In the genomic region with DNA sequence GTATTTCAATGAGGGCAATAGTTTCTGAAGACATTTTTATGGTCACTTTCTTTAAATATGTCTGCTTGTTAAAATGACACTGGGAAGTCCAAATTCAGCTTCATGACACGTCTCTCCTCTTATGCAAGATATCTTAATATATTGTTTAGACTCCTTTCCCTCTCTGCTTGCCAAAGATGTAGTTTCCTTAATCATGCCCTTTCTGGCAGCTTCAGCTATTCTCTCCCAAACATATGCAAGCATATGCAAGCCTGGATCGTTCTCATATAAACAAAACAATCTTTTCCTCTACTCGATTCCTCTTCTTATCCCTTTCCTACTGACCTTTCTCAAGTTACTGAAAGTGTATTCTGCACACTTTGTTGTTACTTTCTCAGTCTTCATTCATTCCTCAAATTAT, we compare ENCODE assay signal across 22 cellular contexts.
DNase-seq lines count a peak whose midpoint lies in the region; ATAC-seq, FAIRE-seq and TF ChIP-seq lines count a peak whose summit lies in the region.
"Had no signal": no experiment of that assay in that cellular context is flagged by ENCODE, and none has a peak within 500 bp of the region (broad histone marks: within the 10 kb centered on the region; RNA-seq: fewer than 3 reads in every experiment).

No MANE protein-coding gene starts in this region.

- H3K4me3 Mint-ChIP-seq in MCF 10A (ENCODE audit: unreplicated experiment) (no peak overlapping the region), astrocyte (ENCODE audit: unreplicated experiment) (no peak overlapping the region)
- no peak overlapping the region for H3K4me3 Mint-ChIP-seq in activated CD4-positive, alpha-beta memory T cell treated with anti-CD3 and anti-CD28 coated beads, Interleukin-2, amount 10 ng/mL, durations not matched to agents 7 days and 5 days
- H3K4me3 Mint-ChIP-seq: activated CD8-positive, alpha-beta T cell treated with anti-CD3 and anti-CD28 coated beads, Interleukin-2, amount 10 ng/mL, durations not matched to agents 7 days and 5 days; activated naive CD8-positive, alpha-beta T cell treated with anti-CD3 and anti-CD28 coated beads, Interleukin-2, amount 50 U/mL, for 24 hours; CD4-positive, alpha-beta T cell; H9; natural killer cell treated with Interleukin-12 subunit alpha and Interleukin-12 subunit beta and Interleukin-15 and Interleukin-18, amount 100 ng/mL, for 72 hours had no signal

- H3K79me2 ChIP-seq in astrocyte (ENCODE audit: insufficient read depth, low read length) = no peaks in the 10 kb centered on the region

- BruUV-seq in MCF 10A (replicated peaks; lab: Mats Ljungman, UMichigan) = TSS peak; percentile 27

- ATAC-seq in GM18498 (IDR thresholded peaks at IDR 0.05; ENCODE audit: unreplicated experiment) = no peak
- ATAC-seq: activated CD8-positive, alpha-beta T cell treated with anti-CD3 and anti-CD28 coated beads, Interleukin-2, amount 10 ng/mL, durations not matched to agents 7 days and 5 days; activated naive CD8-positive, alpha-beta T cell treated with anti-CD3 and anti-CD28 coated beads, Interleukin-2, amount 50 U/mL, for 24 hours; natural killer cell treated with Interleukin-12 subunit alpha and Interleukin-12 subunit beta and Interleukin-15 and Interleukin-18, amount 100 ng/mL, for 72 hours had no signal

- no peak overlapping the region for H3K27ac Mint-ChIP-seq in MCF 10A (ENCODE audit: low read depth, unreplicated experiment)
- no peak overlapping the region for H3K27ac Mint-ChIP-seq in astrocyte (ENCODE audit: unreplicated experiment)
- H3K27ac Mint-ChIP-seq in activated CD4-positive, alpha-beta memory T cell treated with anti-CD3 and anti-CD28 coated beads, Interleukin-2, amount 10 ng/mL, durations not matched to agents 7 days and 5 days = no peak overlapping the region
- H3K27ac Mint-ChIP-seq: activated CD8-positive, alpha-beta T cell treated with anti-CD3 and anti-CD28 coated beads, Interleukin-2, amount 10 ng/mL, durations not matched to agents 7 days and 5 days; activated naive CD8-positive, alpha-beta T cell treated with anti-CD3 and anti-CD28 coated beads, Interleukin-2, amount 50 U/mL, for 24 hours; CD4-positive, alpha-beta T cell; H9; natural killer cell treated with Interleukin-12 subunit alpha and Interleukin-12 subunit beta and Interleukin-15 and Interleukin-18, amount 100 ng/mL, for 72 hours had no signal

- H3K4me3 ChIP-seq in breast epithelium (no peak overlapping the region), astrocyte (ENCODE audit: insufficient read depth, low read depth, low read length) (peak overlapping the region; percentile 4), fibroblast of pulmonary artery (replicated peaks; ENCODE audit: low read depth, low read length) (no peak overlapping the region)

- H3K27ac ChIP-seq in breast epithelium (no peak overlapping the region), astrocyte (ENCODE audit: low read depth, low read length) (peak overlapping the region; percentile 85)
- H3K27ac ChIP-seq: 22Rv1 had no signal

- H2AFZ ChIP-seq in astrocyte (ENCODE audit: low read depth, low read length) = no peak overlapping the region

- H3K36me3 Mint-ChIP-seq in MCF 10A (ENCODE audit: insufficient read depth, unreplicated experiment) (peaks cover 31% of the 10 kb centered on the region), astrocyte (ENCODE audit: low read depth, unreplicated experiment) (no peaks in the 10 kb centered on the region)
- H3K36me3 Mint-ChIP-seq in activated CD4-positive, alpha-beta memory T cell treated with anti-CD3 and anti-CD28 coated beads, Interleukin-2, amount 10 ng/mL, durations not matched to agents 7 days and 5 days (ENCODE audit: low read depth) = peaks cover 10% of the 10 kb centered on the region

- H3K27me3 ChIP-seq in breast epithelium (no peaks in the 10 kb centered on the region), astrocyte (ENCODE audit: insufficient read depth, low read length) (no peaks in the 10 kb centered on the region)

- H3K9me3 Mint-ChIP-seq in MCF 10A (ENCODE audit: unreplicated experiment) (peaks cover 5% of the 10 kb centered on the region), astrocyte (ENCODE audit: unreplicated experiment) (no peaks in the 10 kb centered on the region)
- no peaks in the 10 kb centered on the region for H3K9me3 Mint-ChIP-seq in activated CD4-positive, alpha-beta memory T cell treated with anti-CD3 and anti-CD28 coated beads, Interleukin-2, amount 10 ng/mL, durations not matched to agents 7 days and 5 days
- H3K9me3 Mint-ChIP-seq: activated naive CD8-positive, alpha-beta T cell treated with anti-CD3 and anti-CD28 coated beads, Interleukin-2, amount 50 U/mL, for 24 hours; CD4-positive, alpha-beta T cell; natural killer cell treated with Interleukin-12 subunit alpha and Interleukin-12 subunit beta and Interleukin-15 and Interleukin-18, amount 100 ng/mL, for 72 hours had no signal

- H3K4me1 ChIP-seq in breast epithelium (no peaks in the 10 kb centered on the region), astrocyte (ENCODE audit: insufficient read depth, low read length) (peaks cover 15% of the 10 kb centered on the region)

- H3K9me3 ChIP-seq in breast epithelium (no peaks in the 10 kb centered on the region), astrocyte (ENCODE audit: insufficient read depth, low read depth, low read length) (no peaks in the 10 kb centered on the region)

- no peaks in the 10 kb centered on the region for H3K4me1 Mint-ChIP-seq in MCF 10A (ENCODE audit: insufficient read depth, unreplicated experiment)
- H3K4me1 Mint-ChIP-seq in astrocyte (ENCODE audit: low read depth, unreplicated experiment) = peaks cover 1% of the 10 kb centered on the region
- H3K4me1 Mint-ChIP-seq in activated CD4-positive, alpha-beta memory T cell treated with anti-CD3 and anti-CD28 coated beads, Interleukin-2, amount 10 ng/mL, durations not matched to agents 7 days and 5 days = peaks cover 1% of the 10 kb centered on the region
- H3K4me1 Mint-ChIP-seq: activated naive CD8-positive, alpha-beta T cell treated with anti-CD3 and anti-CD28 coated beads, Interleukin-2, amount 50 U/mL, for 24 hours had no signal

- CTCF ChIA-PET in MCF 10A (lab: Yijun Ruan, JAX) = interaction anchor here (0.6 to 0.7 kb wide), 3 partner anchors 10 to 840 kb away, joined by 3 read pairs; no protein-coding TSS in a partner anchor
- CTCF ChIA-PET in activated CD4-positive, alpha-beta memory T cell treated with anti-CD3 and anti-CD28 coated beads, Interleukin-2, amount 10 ng/mL, durations not matched to agents 7 days and 5 days (lab: Charles Lee) = no interaction called here

- TF ChIP-seq CTCF in MCF 10A (IDR thresholded peaks at IDR 0.05; ENCODE audit: unreplicated experiment) (no peak), breast epithelium (IDR thresholded peaks at IDR 0.05) (no peak), astrocyte (IDR thresholded peaks at IDR 0.05; ENCODE audit: insufficient read depth, low read depth, low read length) (no peak), fibroblast of pulmonary artery (IDR thresholded peaks at IDR 0.05; ENCODE audit: low read length, missing control alignments) (no peak)

- no peaks in the 10 kb centered on the region for H4K20me1 ChIP-seq in astrocyte (ENCODE audit: insufficient read depth, low read length)

- no peaks in the 10 kb centered on the region for H3K36me3 ChIP-seq in breast epithelium
- no peaks in the 10 kb centered on the region for H3K36me3 ChIP-seq in astrocyte (ENCODE audit: insufficient read depth, low read length)

- peak overlapping the region; percentile 68 for H3K4me2 ChIP-seq in astrocyte (ENCODE audit: low read length)

- no peaks in the 10 kb centered on the region for H3K27me3 Mint-ChIP-seq in MCF 10A (ENCODE audit: insufficient read depth, unreplicated experiment)
- no peaks in the 10 kb centered on the region for H3K27me3 Mint-ChIP-seq in astrocyte (ENCODE audit: low read depth, unreplicated experiment)
- no peaks in the 10 kb centered on the region for H3K27me3 Mint-ChIP-seq in activated CD4-positive, alpha-beta memory T cell treated with anti-CD3 and anti-CD28 coated beads, Interleukin-2, amount 10 ng/mL, durations not matched to agents 7 days and 5 days
- H3K27me3 Mint-ChIP-seq: activated naive CD8-positive, alpha-beta T cell treated with anti-CD3 and anti-CD28 coated beads, Interleukin-2, amount 50 U/mL, for 24 hours; CD4-positive, alpha-beta T cell; natural killer cell treated with Interleukin-12 subunit alpha and Interleukin-12 subunit beta and Interleukin-15 and Interleukin-18, amount 100 ng/mL, for 72 hours had no signal

- DNase-seq in MCF 10A (ENCODE audit: unreplicated experiment) = peak; percentile 32
- no peak for DNase-seq in breast epithelium (ENCODE audit: low spot score in 2 of 2)
- DNase-seq in astrocyte (ENCODE audit: low read depth) = peak; percentile 72
- peak; percentile 85 for DNase-seq in fibroblast of pulmonary artery (ENCODE audit: low read depth)
- no peak for DNase-seq in OCI-M2 (lab: John Stamatoyannopoulos, UW; ENCODE audit: unreplicated experiment)
- no peak for DNase-seq in SKM-1 treated with dmso at 0.1 percent for 144 hours (lab: John Stamatoyannopoulos, UW; ENCODE audit: unreplicated experiment)
- no peak for DNase-seq in activated CD4-positive, alpha-beta memory T cell treated with anti-CD3 and anti-CD28 coated beads, Interleukin-2, amount 10 ng/mL, durations not matched to agents 7 days and 5 days
- DNase-seq: activated CD8-positive, alpha-beta T cell treated with anti-CD3 and anti-CD28 coated beads, Interleukin-2, amount 10 ng/mL, durations not matched to agents 7 days and 5 days; activated naive CD8-positive, alpha-beta T cell treated with anti-CD3 and anti-CD28 coated beads, Interleukin-2, amount 50 U/mL, for 24 hours; CD4-positive, alpha-beta T cell; cerebellar nuclear complex; DMS53; H9; head of caudate nucleus; Karpas-422; stimulated activated CD4-positive, alpha-beta T cell treated with anti-CD3 and anti-CD28 coated beads, Interleukin-15, amount 100 ng/mL, for 24 hours; stimulated activated naive CD4-positive, alpha-beta T cell treated with Interleukin-2 at 50 U/mL for 16 hours had no signal

- intact Hi-C loops in MCF 10A (cut with micrococcal nuclease) (no loop called here), breast epithelium (cut with DNase I; ENCODE audit: low total_unique reads) (no loop called here)

- POLR2A ChIA-PET in MCF 10A (lab: Yijun Ruan, JAX) = interaction anchor here (0.7 to 1.9 kb wide), 4 partner anchors 9 to 1019 kb away, joined by 4 to 8 read pairs (median 6); no protein-coding TSS in a partner anchor
- POLR2A ChIA-PET in activated CD4-positive, alpha-beta memory T cell treated with anti-CD3 and anti-CD28 coated beads, Interleukin-2, amount 10 ng/mL, durations not matched to agents 7 days and 5 days (lab: Charles Lee) = no interaction called here

- H3K9ac ChIP-seq in astrocyte (ENCODE audit: low read length) = peak overlapping the region; percentile 60

- TF ChIP-seq POLR2A in breast epithelium (IDR thresholded peaks at IDR 0.05) = no peak

- FAIRE-seq in astrocyte (lab: Jason Lieb, UNC) = peak; percentile 69
- FAIRE-seq: GM19239, islet of Langerhans had no signal

Comparison
In these comparisons a context has a peak if more than half of its experiments do, and no peak if none do; other contexts are left out.
1. DNase-seq: peak in MCF 10A (single experiment), astrocyte (single experiment) and fibroblast of pulmonary artery (single experiment); none in breast epithelium (0 of 2), OCI-M2 (single experiment), SKM-1 treated with dmso at 0.1 percent for 144 hours (single experiment) and activated CD4-positive, alpha-beta memory T cell treated with anti-CD3 and anti-CD28 coated beads, Interleukin-2, amount 10 ng/mL, durations not matched to agents 7 days and 5 days (single experiment).